13 cellular contexts compared by ENCODE assay signal in the genomic region with DNA sequence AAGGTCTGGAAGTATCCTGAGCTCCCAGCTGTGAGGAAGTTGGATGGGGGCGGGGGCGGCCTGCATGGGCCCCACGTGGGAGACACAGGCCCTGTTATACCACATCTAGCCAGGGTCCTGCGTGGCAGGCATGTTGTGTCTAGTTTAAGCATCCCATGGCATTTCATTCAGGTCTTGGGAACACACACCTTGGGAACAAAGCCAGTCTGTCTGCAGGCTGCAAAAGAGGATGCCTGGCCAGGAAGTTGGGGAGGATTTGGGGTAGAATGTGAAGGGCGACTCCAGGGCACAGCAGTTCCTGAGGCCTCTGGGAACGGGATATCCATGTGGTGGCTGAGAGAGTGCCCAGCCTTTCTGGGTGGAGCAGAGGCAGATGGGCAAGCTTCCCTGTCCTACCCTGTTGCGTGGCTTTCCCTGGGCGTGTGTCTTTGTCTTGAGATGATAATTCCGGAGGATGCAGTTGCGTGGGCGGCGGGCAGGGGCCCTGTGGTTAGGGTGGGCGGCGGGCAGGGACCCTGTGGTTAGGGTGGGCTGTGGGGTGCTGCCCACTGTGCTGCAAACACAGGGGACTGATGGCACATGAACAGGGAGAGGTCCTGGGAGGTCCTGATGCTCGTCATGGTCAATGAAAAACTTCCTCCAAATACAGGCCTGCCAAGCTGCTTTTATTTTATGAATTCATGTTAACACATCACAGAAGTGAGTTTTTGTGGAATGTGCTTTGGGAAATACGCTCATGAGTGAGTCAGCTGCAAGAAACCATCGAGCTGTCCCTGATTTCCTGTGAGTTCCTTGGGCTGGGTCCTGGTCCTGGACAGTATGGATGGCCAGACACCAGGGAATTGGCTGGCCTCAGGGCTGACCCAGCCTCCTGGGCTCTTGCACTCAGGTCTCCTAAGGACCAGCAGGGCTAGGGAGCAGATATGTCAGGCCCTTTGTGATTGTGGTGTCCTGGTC.
DNase-seq lines count a peak whose midpoint lies in the region; ATAC-seq, FAIRE-seq and TF ChIP-seq lines count a peak whose summit lies in the region.
"Had no signal": no experiment of that assay in that cellular context is flagged by ENCODE, and none has a peak within 500 bp of the region (broad histone marks: within the 10 kb centered on the region; RNA-seq: fewer than 3 reads in every experiment).

No MANE protein-coding gene starts in this region.

- no peak overlapping the region; a peak in 2 of 22 replicates for H3K9ac ChIP-seq in BLaER1 treated with 17β-estradiol and CSF1 and Interleukin-3, amounts not matched to agents 10 nM and 100 nM

- H3K4me3 Mint-ChIP-seq in nephron = no peak overlapping the region
- H3K4me3 Mint-ChIP-seq: IgD-negative memory B cell had no signal

- H3K9me3 ChIP-seq in BLaER1 treated with 17β-estradiol and CSF1 and Interleukin-3, amounts not matched to agents 10 nM and 100 nM (replicated peaks in 1 of 11) = no peaks in the 10 kb centered on the region
- no peaks in the 10 kb centered on the region for H3K9me3 ChIP-seq in small intestine (ENCODE audit: control insufficient read depth, low read depth)
- H3K9me3 ChIP-seq: right lobe of liver had no signal

- no peak for TF ChIP-seq CTCF in nephron (IDR thresholded peaks at IDR 0.05; ENCODE audit: unreplicated experiment in 3 of 3)

- 0 out of 20 replicates have a peak overlapping the region, but pooled peaks of 1 of the 10 experiments have one; percentile 15 for H3K4me3 ChIP-seq in BLaER1 treated with 17β-estradiol and CSF1 and Interleukin-3, amounts not matched to agents 10 nM and 100 nM
- H3K4me3 ChIP-seq in small intestine (ENCODE audit: low read depth in 1 of 2, low read length in 2 of 2) = no peak overlapping the region
- H3K4me3 ChIP-seq: right lobe of liver had no signal

- no peaks in the 10 kb centered on the region for H3K36me3 ChIP-seq in BLaER1 treated with 17β-estradiol and CSF1 and Interleukin-3, amounts not matched to agents 10 nM and 100 nM
- H3K36me3 ChIP-seq in small intestine (ENCODE audit: control insufficient read depth in 2 of 2, insufficient read depth in 2 of 2, low read length in 2 of 2) = no peaks in the 10 kb centered on the region
- H3K36me3 ChIP-seq: right lobe of liver had no signal

- peaks cover 14% of the 10 kb centered on the region for H3K27me3 Mint-ChIP-seq in nephron (ENCODE audit: low read depth)

- peak; percentile 49 for ATAC-seq in esophagus mucosa
- ATAC-seq: right lobe of liver had no signal

- WGBS in small intestine, 3 donors = 67 to 81% (median 71%) methylated on average over 17 of the region's 17 CpGs

- H3K4me1 Mint-ChIP-seq in nephron = peaks cover 21% of the 10 kb centered on the region

- H3K36me3 Mint-ChIP-seq in nephron (ENCODE audit: low read depth) = no peaks in the 10 kb centered on the region
- H3K36me3 Mint-ChIP-seq: IgD-negative memory B cell had no signal

- peak overlapping the region in 1 of 11 experiments; percentile 6; a peak in 2 of 22 replicates for H3K27ac ChIP-seq in BLaER1 treated with 17β-estradiol and CSF1 and Interleukin-3, amounts not matched to agents 10 nM and 100 nM
- peak overlapping the region in 1 of 2 donors; percentile 45 for H3K27ac ChIP-seq in small intestine (ENCODE audit: low read depth in 1 of 2, low read length in 1 of 2)
- H3K27ac ChIP-seq: right lobe of liver had no signal

- DNase-seq in NCI-H226 = peak; percentile 48
- no peak for DNase-seq in activated T-cell treated with anti-CD3 and anti-CD28 coated beads, Interleukin-2, amount 50 U/mL, for 48 hours
- DNase-seq in NOMO-1 treated with dmso at 0.1 percent for 144 hours (lab: John Stamatoyannopoulos, UW; ENCODE audit: unreplicated experiment) = no peak
- DNase-seq in small intestine = no peak
- no peak for DNase-seq in NCI-H2227 (lab: John Stamatoyannopoulos, UW; ENCODE audit: unreplicated experiment)
- DNase-seq: DMS153, NCI-H524 treated with DMSO at 0.1 percent for 48 hours, T-helper 1 cell had no signal

- H3K27ac Mint-ChIP-seq in nephron = peak overlapping the region in 2 of 3 experiments; percentile 24 to 47
- H3K27ac Mint-ChIP-seq: IgD-negative memory B cell had no signal

- no peaks in the 10 kb centered on the region for H3K9me3 Mint-ChIP-seq in nephron
- H3K9me3 Mint-ChIP-seq: IgD-negative memory B cell had no signal

- H3K27me3 ChIP-seq in BLaER1 treated with 17β-estradiol and CSF1 and Interleukin-3, amounts not matched to agents 10 nM and 100 nM = no peaks in the 10 kb centered on the region
- no peaks in the 10 kb centered on the region for H3K27me3 ChIP-seq in small intestine (ENCODE audit: control insufficient read depth in 2 of 2, insufficient read depth in 2 of 2, low read length in 2 of 2)
- H3K27me3 ChIP-seq: right lobe of liver had no signal

- H3K4me1 ChIP-seq in BLaER1 treated with 17β-estradiol and CSF1 and Interleukin-3, amounts not matched to agents 10 nM and 100 nM = peaks cover 24 to 37% (median 33%) of the 10 kb centered on the region in 10 experiments
- no peaks in the 10 kb centered on the region for H3K4me1 ChIP-seq in small intestine (ENCODE audit: control insufficient read depth in 2 of 2, insufficient read depth in 1 of 2, low read depth in 1 of 2, low read length in 1 of 2)
- H3K4me1 ChIP-seq: right lobe of liver had no signal

- peak overlapping the region; percentile 60 to 82 (median 73) for H3K4me2 ChIP-seq in BLaER1 treated with 17β-estradiol and CSF1 and Interleukin-3, amounts not matched to agents 10 nM and 100 nM

- H4K20me1 ChIP-seq in BLaER1 treated with 17β-estradiol and CSF1 and Interleukin-3, amounts not matched to agents 10 nM and 100 nM = no peaks in the 10 kb centered on the region

- no peak for FAIRE-seq in small intestine (lab: Jason Lieb, UNC)
